ENCODE assay signal across 17 cellular contexts in the genomic region with DNA sequence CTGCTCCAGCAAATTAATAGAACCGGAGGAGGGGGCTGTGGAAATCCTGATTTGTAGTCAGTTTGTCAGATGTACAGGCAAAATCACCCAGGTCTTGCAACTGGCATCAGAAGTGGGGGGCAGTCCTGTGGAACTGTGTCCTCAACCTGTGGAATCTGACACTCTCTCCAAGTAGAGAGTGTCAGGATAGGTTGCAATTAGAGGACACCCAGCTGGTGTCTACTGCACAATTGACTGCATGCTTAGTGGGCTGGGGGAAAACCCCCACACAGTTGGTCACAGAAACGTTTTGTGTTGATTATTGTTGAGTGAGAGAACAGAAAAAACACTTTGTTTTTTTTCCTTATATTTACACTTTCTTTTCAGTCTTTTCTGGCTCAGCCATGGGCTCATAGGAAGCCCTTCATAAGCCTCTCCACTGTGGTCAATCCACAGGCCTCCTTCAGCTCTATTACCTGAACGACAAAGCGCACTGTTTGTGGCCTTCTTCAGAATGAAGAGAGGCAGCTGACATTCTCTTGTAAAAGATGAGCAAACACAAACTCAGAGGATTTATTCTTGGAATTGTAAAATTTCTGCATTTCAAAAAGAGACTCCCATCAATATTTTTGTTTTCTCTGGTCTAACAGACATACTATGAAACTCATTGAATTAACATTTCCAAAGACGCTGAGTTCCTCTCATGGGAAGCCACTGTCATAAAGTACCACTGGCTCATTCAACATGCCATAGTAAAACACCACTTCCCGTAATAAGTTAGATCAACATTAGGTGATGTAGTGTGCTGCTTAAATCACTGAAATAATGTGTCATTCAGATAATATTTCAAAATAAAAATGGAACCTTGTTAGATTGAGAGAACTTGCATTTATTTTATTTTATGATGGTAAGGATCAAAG.
DNase-seq lines count a peak whose midpoint lies in the region; ATAC-seq, FAIRE-seq and TF ChIP-seq lines count a peak whose summit lies in the region.
"Had no signal": no experiment of that assay in that cellular context is flagged by ENCODE, and none has a peak within 500 bp of the region (broad histone marks: within the 10 kb centered on the region; RNA-seq: fewer than 3 reads in every experiment).

No MANE protein-coding gene starts in this region.

- H3K4me3 Mint-ChIP-seq in HFFc6: peak overlapping the region; percentile 45
- no peak overlapping the region for H3K4me3 Mint-ChIP-seq in WTC11
- H3K4me3 Mint-ChIP-seq: activated T-cell treated with anti-CD3 and anti-CD28 coated beads, Interleukin-2, amount 50 U/mL, for 4 hours; memory B cell; type B pancreatic cell had no signal

- peak overlapping the region; percentile 15 for H3K56ac ChIP-seq in mesendoderm (ENCODE audit: low read length)

- H3K27me3 Mint-ChIP-seq in HFFc6 (ENCODE audit: insufficient read depth): no peaks in the 10 kb centered on the region; the same call in 1 of the 2 replicates
- H3K27me3 Mint-ChIP-seq in WTC11 (ENCODE audit: low read depth): no peaks in the 10 kb centered on the region
- H3K27me3 Mint-ChIP-seq: type B pancreatic cell had no signal

- H3K36me3 Mint-ChIP-seq in HFFc6 (ENCODE audit: low read depth) (peaks cover 63% of the 10 kb centered on the region), WTC11 (peaks cover 24% of the 10 kb centered on the region)

- no peak for TF ChIP-seq CTCF in HFFc6 (IDR thresholded peaks at IDR 0.05)
- TF ChIP-seq CTCF in WTC11 (IDR thresholded peaks at IDR 0.05): no peak
- TF ChIP-seq CTCF in colonic mucosa (IDR thresholded peaks at IDR 0.05): no peak

- peaks cover 52% of the 10 kb centered on the region for H3K4me1 Mint-ChIP-seq in HFFc6 (ENCODE audit: low read depth)
- H3K4me1 Mint-ChIP-seq in WTC11: peaks cover 40% of the 10 kb centered on the region

- peak overlapping the region; percentile 82 for H3K27ac Mint-ChIP-seq in HFFc6
- H3K27ac Mint-ChIP-seq in WTC11: no peak overlapping the region
- H3K27ac Mint-ChIP-seq: memory B cell, type B pancreatic cell had no signal

- no peak overlapping the region for H4K5ac ChIP-seq in mesendoderm (ENCODE audit: low read length)

- H2BK5ac ChIP-seq in mesendoderm (ENCODE audit: low read length): no peak overlapping the region

- peak overlapping the region; percentile 78 for H2BK15ac ChIP-seq in mesendoderm (replicated peaks; ENCODE audit: low read depth)

- H3K79me2 ChIP-seq in mesendoderm (ENCODE audit: control insufficient read depth, insufficient read depth, low read length): no peaks in the 10 kb centered on the region

- H3K4ac ChIP-seq in mesendoderm (ENCODE audit: low read depth, low read length): peak overlapping the region; percentile 68

- H3K27me3 ChIP-seq in mesendoderm (ENCODE audit: insufficient read depth, low read length, poor library complexity) (no peaks in the 10 kb centered on the region), SJCRH30 (no peaks in the 10 kb centered on the region), colonic mucosa (no peaks in the 10 kb centered on the region)
- H3K27me3 ChIP-seq: BLaER1 had no signal

- H3K9me3 Mint-ChIP-seq in HFFc6 (peaks cover 11% of the 10 kb centered on the region), WTC11 (peaks cover 36% of the 10 kb centered on the region)
- H3K9me3 Mint-ChIP-seq: type B pancreatic cell had no signal

- WGBS in mesendoderm (ENCODE audit: extremely low coverage, insufficient coverage, low lambda C conversion rate): no CpG with 5 or more reads among the region's 6 CpGs

- H3K9me3 ChIP-seq in SJCRH30 (replicated peaks): no peaks in the 10 kb centered on the region
- no peaks in the 10 kb centered on the region for H3K9me3 ChIP-seq in colonic mucosa

- no peaks in the 10 kb centered on the region for H3K79me1 ChIP-seq in mesendoderm (ENCODE audit: low read length)

- POLR2A ChIA-PET in WTC11 (lab: Charles Lee): no interaction called here

- CTCF ChIA-PET in WTC11 (lab: Charles Lee): interaction anchor here (0.9 kb wide), 1 partner anchor 9 kb away, joined by 4 read pairs; no protein-coding TSS in a partner anchor

- no peak overlapping the region for H4K8ac ChIP-seq in mesendoderm (ENCODE audit: low read depth, low read length)

- intact Hi-C loops in colonic mucosa (cut with DNase I): no loop called here

- peak overlapping the region; percentile 55 for H2AK5ac ChIP-seq in mesendoderm (ENCODE audit: low read length)

- H3K23ac ChIP-seq in mesendoderm (ENCODE audit: low read length): peak overlapping the region; percentile 45

- H2BK120ac ChIP-seq in mesendoderm (ENCODE audit: low read depth, low read length): peak overlapping the region; percentile 17

- H3K4me3 ChIP-seq in mesendoderm (ENCODE audit: low read length): no peak overlapping the region
- H3K4me3 ChIP-seq in SJCRH30: no peak overlapping the region
- no peak overlapping the region for H3K4me3 ChIP-seq in colonic mucosa
- H3K4me3 ChIP-seq: BLaER1 had no signal

- peak overlapping the region; percentile 20 for H3K18ac ChIP-seq in mesendoderm (ENCODE audit: low read length)

- H3K27ac ChIP-seq in mesendoderm (ENCODE audit: low read depth, low read length): no peak overlapping the region
- H3K27ac ChIP-seq in SJCRH30: no peak overlapping the region
- H3K27ac ChIP-seq in colonic mucosa: no peak overlapping the region
- H3K27ac ChIP-seq: BLaER1 had no signal

- H3K9ac ChIP-seq in mesendoderm (ENCODE audit: low read length) (no peak overlapping the region), colonic mucosa (ENCODE audit: low read depth in 2 of 2, low read length in 2 of 2) (no peak overlapping the region)
- H3K9ac ChIP-seq: BLaER1 had no signal

- peak; percentile 81 for FAIRE-seq in G401.6 (lab: Jason Lieb, UNC)

- H3K4me1 ChIP-seq in mesendoderm (ENCODE audit: control insufficient read depth, low read depth, low read length) (peaks cover 6% of the 10 kb centered on the region), SJCRH30 (peaks cover 8% of the 10 kb centered on the region), colonic mucosa (no peaks in the 10 kb centered on the region)

- DNase-seq in HFFc6 (no peak), WTC11 (ENCODE audit: low spot score) (no peak), mesendoderm (no peak), iPS-NIHi7 (ENCODE audit: extremely low spot score) (no peak), SJCRH30 (no peak), colonic mucosa (no peak)
- no peak for DNase-seq in central memory CD4-positive, alpha-beta T cell
- DNase-seq: activated CD4-positive, alpha-beta T cell treated with anti-CD3 and anti-CD28 coated beads, Interleukin-2, amount 50 U/mL, for 48 hours; activated T-cell treated with anti-CD3 and anti-CD28 coated beads, Interleukin-2, amount 50 U/mL, for 4 hours; effector CD8-positive, alpha-beta T cell; NCI-H446; retina; stimulated activated naive CD4-positive, alpha-beta T cell treated with Interleukin-2 at 50 U/mL for 16 hours had no signal

- H3K36me3 ChIP-seq in mesendoderm (ENCODE audit: control insufficient read depth, insufficient read depth, low read length) (no peaks in the 10 kb centered on the region), SJCRH30 (no peaks in the 10 kb centered on the region), colonic mucosa (no peaks in the 10 kb centered on the region)
- H3K36me3 ChIP-seq: BLaER1 had no signal

- peak; percentile 55; the same call in 1 of the 2 replicates for ATAC-seq in WTC11

- no peak overlapping the region for H3K4me2 ChIP-seq in mesendoderm (ENCODE audit: low read length)
- H3K4me2 ChIP-seq: BLaER1 had no signal

TF ChIP-seq in WTC11, 78 proteins besides CTCF, POLR2A, EP300 and RAD21:
- TF ChIP-seq ATF1 (CRISPR knock-in tag; IDR thresholded peaks at IDR 0.05): no peak
- TF ChIP-seq, protein P1, sequence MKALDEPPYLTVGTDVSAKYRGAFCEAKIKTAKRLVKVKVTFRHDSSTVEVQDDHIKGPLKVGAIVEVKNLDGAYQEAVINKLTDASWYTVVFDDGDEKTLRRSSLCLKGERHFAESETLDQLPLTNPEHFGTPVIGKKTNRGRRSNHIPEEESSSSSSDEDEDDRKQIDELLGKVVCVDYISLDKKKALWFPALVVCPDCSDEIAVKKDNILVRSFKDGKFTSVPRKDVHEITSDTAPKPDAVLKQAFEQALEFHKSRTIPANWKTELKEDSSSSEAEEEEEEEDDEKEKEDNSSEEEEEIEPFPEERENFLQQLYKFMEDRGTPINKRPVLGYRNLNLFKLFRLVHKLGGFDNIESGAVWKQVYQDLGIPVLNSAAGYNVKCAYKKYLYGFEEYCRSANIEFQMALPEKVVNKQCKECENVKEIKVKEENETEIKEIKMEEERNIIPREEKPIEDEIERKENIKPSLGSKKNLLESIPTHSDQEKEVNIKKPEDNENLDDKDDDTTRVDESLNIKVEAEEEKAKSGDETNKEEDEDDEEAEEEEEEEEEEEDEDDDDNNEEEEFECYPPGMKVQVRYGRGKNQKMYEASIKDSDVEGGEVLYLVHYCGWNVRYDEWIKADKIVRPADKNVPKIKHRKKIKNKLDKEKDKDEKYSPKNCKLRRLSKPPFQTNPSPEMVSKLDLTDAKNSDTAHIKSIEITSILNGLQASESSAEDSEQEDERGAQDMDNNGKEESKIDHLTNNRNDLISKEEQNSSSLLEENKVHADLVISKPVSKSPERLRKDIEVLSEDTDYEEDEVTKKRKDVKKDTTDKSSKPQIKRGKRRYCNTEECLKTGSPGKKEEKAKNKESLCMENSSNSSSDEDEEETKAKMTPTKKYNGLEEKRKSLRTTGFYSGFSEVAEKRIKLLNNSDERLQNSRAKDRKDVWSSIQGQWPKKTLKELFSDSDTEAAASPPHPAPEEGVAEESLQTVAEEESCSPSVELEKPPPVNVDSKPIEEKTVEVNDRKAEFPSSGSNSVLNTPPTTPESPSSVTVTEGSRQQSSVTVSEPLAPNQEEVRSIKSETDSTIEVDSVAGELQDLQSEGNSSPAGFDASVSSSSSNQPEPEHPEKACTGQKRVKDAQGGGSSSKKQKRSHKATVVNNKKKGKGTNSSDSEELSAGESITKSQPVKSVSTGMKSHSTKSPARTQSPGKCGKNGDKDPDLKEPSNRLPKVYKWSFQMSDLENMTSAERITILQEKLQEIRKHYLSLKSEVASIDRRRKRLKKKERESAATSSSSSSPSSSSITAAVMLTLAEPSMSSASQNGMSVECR (CRISPR knock-in tag; IDR thresholded peaks at IDR 0.05; ENCODE audit: borderline replicate concordance): no peak
- TF ChIP-seq ZNF317 (CRISPR knock-in tag; IDR thresholded peaks at IDR 0.05; ENCODE audit: borderline replicate concordance, low read depth): peak; percentile 62; the same call in 1 of the 2 replicates
